5 cellular contexts compared by ENCODE assay signal in the genomic region with DNA sequence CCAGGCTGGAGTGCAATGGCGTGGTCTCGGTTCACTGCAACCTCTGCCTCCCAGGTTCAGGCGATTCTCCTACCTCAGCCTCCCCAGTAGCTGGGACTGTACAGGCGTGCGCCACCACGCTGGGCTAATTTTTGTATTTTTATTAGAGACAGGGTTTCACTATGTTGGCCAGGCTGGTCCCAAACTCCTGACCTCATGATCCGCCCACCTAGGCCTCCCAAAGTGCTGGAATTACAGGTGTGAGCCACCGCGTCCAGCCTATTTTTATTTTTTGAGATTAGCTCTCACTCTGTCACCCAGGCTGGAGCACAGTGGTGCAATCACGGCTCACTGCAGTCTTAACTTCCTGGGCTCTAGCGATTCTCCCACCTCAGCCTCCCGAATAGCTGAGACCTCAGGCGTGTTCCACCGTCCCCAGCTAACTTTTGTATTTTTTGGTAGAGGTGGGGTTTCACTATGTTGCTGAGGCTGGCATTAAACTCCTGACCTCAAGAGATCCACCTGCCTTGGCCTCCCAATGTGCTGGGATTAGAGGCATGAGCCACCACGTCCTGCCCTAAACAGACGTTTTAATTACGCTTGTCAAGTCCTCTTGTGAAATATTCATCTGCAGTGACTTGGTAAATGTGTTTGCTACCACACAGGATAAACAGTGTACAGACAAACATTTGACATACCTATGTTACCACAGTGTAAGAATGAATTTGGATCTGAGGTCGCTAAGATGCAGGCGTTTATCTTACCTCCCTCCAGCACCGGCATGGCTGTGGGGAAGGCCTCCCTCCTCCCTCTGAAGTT. TPM values are rescaled to one million over a fixed set of nuclear protein-coding genes. Genes with fewer than 3 reads are reported as not detected.
"Had no signal": no experiment of that assay in that cellular context is flagged by ENCODE, and none has a peak within 500 bp of the region (broad histone marks: within the 10 kb centered on the region; RNA-seq: fewer than 3 reads in every experiment).

No MANE protein-coding gene starts in this region.

RNA-seq across cellular contexts. Expression of gene NPIPB15, which starts 5.6 kb away (rescaled TPM):
- total RNA-seq: left ventricle myocardium superior, lung microvascular endothelial cell, vagina had no signal

RNA-seq across cellular contexts. Expression of gene CLEC18B, which starts 50.7 kb away (rescaled TPM):
- total RNA-seq: left ventricle myocardium superior, pulmonary artery endothelial cell, right atrium auricular region had no signal
